In the genomic region with DNA sequence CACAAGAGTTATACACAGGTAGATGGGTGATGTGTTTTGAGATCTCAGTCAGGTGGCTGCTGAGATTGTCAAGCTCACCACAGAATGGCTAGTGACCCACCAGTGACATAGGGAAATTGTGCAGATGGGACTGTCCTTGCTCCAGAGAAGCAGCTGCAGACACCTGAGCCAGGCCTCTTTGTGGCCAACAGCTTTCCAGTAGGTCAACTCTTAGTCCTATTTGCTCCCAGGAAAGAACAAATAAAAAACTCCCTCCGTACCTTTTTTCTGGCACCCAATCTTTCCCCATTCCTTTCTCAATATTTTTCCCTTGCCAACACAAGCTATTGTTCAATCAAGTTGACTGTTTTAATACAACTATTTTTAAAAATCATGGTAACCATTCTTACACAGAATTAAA, we compare ENCODE assay signal across 23 cellular contexts.
"Had no signal": no experiment of that assay in that cellular context is flagged by ENCODE, and none has a peak within 500 bp of the region (broad histone marks: within the 10 kb centered on the region; RNA-seq: fewer than 3 reads in every experiment).

No MANE protein-coding gene starts in this region.

- H3K4me1 ChIP-seq: uterus had no signal

- H3K27ac ChIP-seq: coronary artery, dorsolateral prefrontal cortex, neutrophil, skin epidermis, thoracic aorta had no signal

- H3K4me1 Mint-ChIP-seq: nephron had no signal

- H3K4me3 ChIP-seq: coronary artery, dorsolateral prefrontal cortex, skin epidermis, thoracic aorta, uterus had no signal

- FAIRE-seq: frontal cortex had no signal

- ATAC-seq: left ventricle myocardium superior, sciatic nerve had no signal

- H3K27ac Mint-ChIP-seq: stimulated activated naive CD8-positive, alpha-beta T cell treated with anti-CD3 and anti-CD28 coated beads, Interleukin-15, Interleukin-2, amounts not matched to agents 100 ng/mL and 50 ng/mL, for 24 hours had no signal

- H3K4me3 Mint-ChIP-seq: nephron; stimulated activated naive CD8-positive, alpha-beta T cell treated with anti-CD3 and anti-CD28 coated beads, Interleukin-15, Interleukin-2, amounts not matched to agents 100 ng/mL and 50 ng/mL, for 24 hours had no signal

- DNase-seq: activated CD4-positive, CD25-positive, alpha-beta regulatory T cell treated with anti-CD3 and anti-CD28 coated beads, Interleukin-2, amount 50 U/mL, for 72 hours; activated gamma-delta T cell treated with Interleukin-2 at 50 U/mL for 16 hours; activated naive CD4-positive, alpha-beta T cell treated with anti-CD3 and anti-CD28 coated beads, Interleukin-2, amount 50 U/mL, for 16 hours; anterior cingulate cortex; cerebellar nuclear complex; dorsolateral prefrontal cortex; effector memory CD4-positive, alpha-beta T cell; islet precursor cell; left ventricle myocardium superior; stimulated activated CD4-positive, alpha-beta T cell treated with anti-CD3 and anti-CD28 coated beads, Interleukin-12 subunit alpha, Interleukin-12 subunit beta, amount 100 ng/mL, for 4 hours; stimulated activated CD4-positive, alpha-beta T cell treated with anti-CD3 and anti-CD28 coated beads, Interleukin-4, amount 100 ng/mL, for 1 hour; T-helper 1 cell; T-helper 9 cell; trophoblast cell; uterus had no signal

- H3K27me3 ChIP-seq: dorsolateral prefrontal cortex, neutrophil, uterus had no signal

- H3K9me3 Mint-ChIP-seq: nephron; stimulated activated naive CD8-positive, alpha-beta T cell treated with anti-CD3 and anti-CD28 coated beads, Interleukin-15, Interleukin-2, amounts not matched to agents 100 ng/mL and 50 ng/mL, for 24 hours had no signal

- H3K27me3 Mint-ChIP-seq: stimulated activated naive CD8-positive, alpha-beta T cell treated with anti-CD3 and anti-CD28 coated beads, Interleukin-15, Interleukin-2, amounts not matched to agents 100 ng/mL and 50 ng/mL, for 24 hours had no signal

- H3K36me3 ChIP-seq: uterus had no signal

- H3K9me3 ChIP-seq: neutrophil, thoracic aorta, uterus had no signal
